ENCODE assay signal across 10 cellular contexts in genomic region chr7:74372511-74373111, GRCh38.
DNase-seq lines count a peak whose midpoint lies in the region; ATAC-seq and TF ChIP-seq lines count a peak whose summit lies in the region.
"Had no signal": no experiment of that assay in that cellular context is flagged by ENCODE, and none has a peak within 500 bp of the region (broad histone marks: within the 10 kb centered on the region; RNA-seq: fewer than 3 reads in every experiment).

No MANE protein-coding gene starts in this region.

- no peak overlapping the region for H2AFZ ChIP-seq in GM23338

- H3K27me3 Mint-ChIP-seq in GM23338 (ENCODE audit: insufficient read depth, low read depth, poor library complexity), result peaks cover 21% of the 10 kb centered on the region
- peaks cover 0 to 3% (median 0%) of the 10 kb centered on the region in 5 donors for H3K27me3 Mint-ChIP-seq in naive thymus-derived CD4-positive, alpha-beta T cell

- intact Hi-C loops in naive thymus-derived CD4-positive, alpha-beta T cell (cut with micrococcal nuclease), result no loop called here

- TF ChIP-seq CTCF in GM23338 (conservative IDR thresholded peaks at IDR 0.05; ENCODE audit: low read depth in 2 of 2), result no peak; a peak in 1 of 4 replicates

- peak overlapping the region; percentile 66 for H3K4me3 Mint-ChIP-seq in GM23338
- peak overlapping the region in 1 of 10 donors; percentile 35 for H3K4me3 Mint-ChIP-seq in naive thymus-derived CD4-positive, alpha-beta T cell

- no peaks in the 10 kb centered on the region for H3K27me3 ChIP-seq in GM23338 (ENCODE audit: insufficient read depth)
- no peaks in the 10 kb centered on the region for H3K27me3 ChIP-seq in naive thymus-derived CD4-positive, alpha-beta T cell (ENCODE audit: control insufficient read depth in 2 of 2, insufficient read depth in 2 of 2, low read length in 2 of 2)

- H3K27ac Mint-ChIP-seq in GM23338, result no peak overlapping the region
- H3K27ac Mint-ChIP-seq in naive thymus-derived CD4-positive, alpha-beta T cell, result no peak overlapping the region

- peak overlapping the region; percentile 77 for H3K4me2 ChIP-seq in GM23338

- no peaks in the 10 kb centered on the region for H3K36me3 ChIP-seq in GM23338 (ENCODE audit: insufficient read depth)
- H3K36me3 ChIP-seq in naive thymus-derived CD4-positive, alpha-beta T cell (ENCODE audit: control insufficient read depth in 2 of 3, insufficient read depth in 3 of 3, low read length in 3 of 3), result no peaks in the 10 kb centered on the region

- no peaks in the 10 kb centered on the region for H3K79me2 ChIP-seq in GM23338 (replicated peaks; ENCODE audit: insufficient read depth)

- no peak overlapping the region for H3K27ac ChIP-seq in GM23338 (ENCODE audit: low read depth)
- H3K27ac ChIP-seq in caudate nucleus (ENCODE audit: low read depth, low read length), result peak overlapping the region; percentile 94
- no peak overlapping the region for H3K27ac ChIP-seq in naive thymus-derived CD4-positive, alpha-beta T cell (ENCODE audit: low read depth, low read length)
- H3K27ac ChIP-seq: C4-2B had no signal

- peaks cover 25% of the 10 kb centered on the region for H3K4me1 Mint-ChIP-seq in GM23338
- H3K4me1 Mint-ChIP-seq in naive thymus-derived CD4-positive, alpha-beta T cell, result peaks cover 0 to 9% (median 3%) of the 10 kb centered on the region in 7 donors

- H3K4me1 ChIP-seq in GM23338 (ENCODE audit: insufficient read depth), result peaks cover 10% of the 10 kb centered on the region; the same call in 1 of the 2 replicates
- H3K4me1 ChIP-seq in naive thymus-derived CD4-positive, alpha-beta T cell (ENCODE audit: control insufficient read depth in 2 of 2, insufficient read depth in 2 of 2, low read length in 2 of 2), result peaks cover 0 to 2% of the 10 kb centered on the region in 2 donors

- no peaks in the 10 kb centered on the region for H3K9me2 ChIP-seq in GM23338 (ENCODE audit: insufficient read depth)

- ATAC-seq in GM23338 (peak; percentile 57), GM18511 (IDR thresholded peaks at IDR 0.05; ENCODE audit: unreplicated experiment) (no peak), HG03520 (IDR thresholded peaks at IDR 0.05; ENCODE audit: unreplicated experiment) (no peak), HG03045 (IDR thresholded peaks at IDR 0.05; ENCODE audit: unreplicated experiment) (no peak)
- ATAC-seq in naive thymus-derived CD4-positive, alpha-beta T cell, result no peak

- POLR2A ChIA-PET in naive thymus-derived CD4-positive, alpha-beta T cell (lab: Charles Lee), result no interaction called here

- H3K36me3 Mint-ChIP-seq in GM23338 (ENCODE audit: low read depth), result peaks cover 19% of the 10 kb centered on the region
- peaks cover 0 to 3% (median 0%) of the 10 kb centered on the region in 5 donors for H3K36me3 Mint-ChIP-seq in naive thymus-derived CD4-positive, alpha-beta T cell

- H3K4me3 ChIP-seq in GM23338 (peak overlapping the region; percentile 58), iPS-18c (ENCODE audit: insufficient read depth, low read depth, low read length) (peak overlapping the region; percentile 36)
- H3K4me3 ChIP-seq in naive thymus-derived CD4-positive, alpha-beta T cell (ENCODE audit: low read length), result no peak overlapping the region

- H3K9me3 ChIP-seq in iPS-18c (ENCODE audit: control insufficient read depth, insufficient read depth, low read length), result no peaks in the 10 kb centered on the region
- H3K9me3 ChIP-seq in naive thymus-derived CD4-positive, alpha-beta T cell (ENCODE audit: control insufficient read depth in 2 of 3, low read length in 3 of 3), result no peaks in the 10 kb centered on the region

- DNase-seq in GM23338 (ENCODE audit: low spot score) (peak; percentile 62), caudate nucleus (lab: John Stamatoyannopoulos, UW) (peak in 55 of 61 donors; percentile 15 to 80 (median 58)), pons (ENCODE audit: low spot score) (peak; percentile 70)
- DNase-seq in naive thymus-derived CD4-positive, alpha-beta T cell, result no peak
- DNase-seq: T1000 had no signal

- CTCF ChIA-PET in naive thymus-derived CD4-positive, alpha-beta T cell (lab: Charles Lee), result no interaction called here

- peaks cover 10% of the 10 kb centered on the region; the same call in 1 of the 2 replicates for H3F3A ChIP-seq in GM23338 (replicated peaks; ENCODE audit: low read depth)

- no peaks in the 10 kb centered on the region for H4K20me1 ChIP-seq in GM23338 (replicated peaks; ENCODE audit: insufficient read depth)

- H3K9me3 Mint-ChIP-seq in GM23338, result no peaks in the 10 kb centered on the region
- no peaks in the 10 kb centered on the region for H3K9me3 Mint-ChIP-seq in naive thymus-derived CD4-positive, alpha-beta T cell

TF ChIP-seq in GM23338, 12 proteins besides CTCF, POLR2A, EP300 and RAD21 (continues in another document):
- TF ChIP-seq CREB1 (CRISPR knock-in tag; IDR thresholded peaks at IDR 0.05; ENCODE audit: low read depth) (no peak), JUNB (IDR thresholded peaks at IDR 0.05; ENCODE audit: unreplicated experiment) (no peak), STAT1 (IDR thresholded peaks at IDR 0.05; ENCODE audit: unreplicated experiment) (no peak), ETS1 (IDR thresholded peaks at IDR 0.05) (no peak), ZNF114 (CRISPR knock-in tag; IDR thresholded peaks at IDR 0.05) (no peak), NANOG (IDR thresholded peaks at IDR 0.05; ENCODE audit: borderline replicate concordance) (no peak), EZH2 (IDR thresholded peaks at IDR 0.05; ENCODE audit: low read depth, unreplicated experiment) (no peak), POLR2AphosphoS5 (IDR thresholded peaks at IDR 0.05; ENCODE audit: low read depth) (no peak), ZNF331 (CRISPR knock-in tag; IDR thresholded peaks at IDR 0.05; ENCODE audit: low read depth) (no peak), ZNF462 (CRISPR knock-in tag; IDR thresholded peaks at IDR 0.05) (no peak)

Comparison
In these comparisons a context has a peak if more than half of its experiments do, and no peak if none do; other contexts are left out.
1. DNase-seq: peak in GM23338 (single experiment), caudate nucleus (55 of 61) and pons (single experiment); none in naive thymus-derived CD4-positive, alpha-beta T cell (0 of 9).